In the genomic region with DNA sequence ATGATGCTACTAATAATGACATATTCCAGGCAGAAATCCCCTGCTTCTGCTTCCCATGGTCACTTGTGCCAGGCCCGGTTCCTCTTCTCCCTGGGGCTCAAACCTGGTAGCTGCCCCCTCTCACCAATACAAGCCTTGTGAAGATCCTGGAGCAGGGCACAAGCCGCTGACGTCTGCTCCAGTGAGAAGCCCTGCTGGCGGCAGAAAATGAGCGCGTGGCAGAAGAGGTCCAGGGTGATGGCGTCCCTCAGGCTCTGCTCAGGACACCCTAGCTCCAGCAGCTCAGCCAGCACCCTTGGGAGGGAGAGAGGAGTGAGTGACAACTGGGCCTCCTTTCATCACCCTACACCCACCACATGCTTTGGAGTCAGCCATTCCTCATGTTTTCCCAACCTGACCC, we compare ENCODE assay signal across 11 cellular contexts. TPM values are rescaled to one million over a fixed set of nuclear protein-coding genes. Genes with fewer than 3 reads are reported as not detected.
DNase-seq lines count a peak whose midpoint lies in the region; ATAC-seq and TF ChIP-seq lines count a peak whose summit lies in the region.
"Had no signal": no experiment of that assay in that cellular context is flagged by ENCODE, and none has a peak within 500 bp of the region (broad histone marks: within the 10 kb centered on the region; RNA-seq: fewer than 3 reads in every experiment).

No MANE protein-coding gene starts in this region.

- peak overlapping the region in 5 of 8 donors; percentile 12 to 95 (median 20) for H3K4me3 Mint-ChIP-seq in CD4-positive, alpha-beta memory T cell
- H3K4me3 Mint-ChIP-seq in activated naive CD8-positive, alpha-beta T cell treated with anti-CD3 and anti-CD28 coated beads, Interleukin-2, amount 50 U/mL, for 24 hours = peak overlapping the region; percentile 91
- H3K4me3 Mint-ChIP-seq in neural crest cell = peak overlapping the region; percentile 97

- TF ChIP-seq CTCF in HFF-Myc (IDR thresholded peaks at IDR 0.05; ENCODE audit: low read depth, low read length, missing control alignments) = no peak
- TF ChIP-seq CTCF in neural crest cell (conservative IDR thresholded peaks at IDR 0.05) = no peak

- H3K27me3 ChIP-seq in CD4-positive, alpha-beta memory T cell (ENCODE audit: insufficient read depth, low read length) = no peaks in the 10 kb centered on the region

- no peak overlapping the region for H3K27ac ChIP-seq in CD4-positive, alpha-beta memory T cell (ENCODE audit: low read depth, low read length)
- H3K27ac ChIP-seq: KMS-11 had no signal

- H3K27ac Mint-ChIP-seq in CD4-positive, alpha-beta memory T cell = peak overlapping the region in 1 of 7 donors; percentile 42
- H3K27ac Mint-ChIP-seq in activated naive CD8-positive, alpha-beta T cell treated with anti-CD3 and anti-CD28 coated beads, Interleukin-2, amount 50 U/mL, for 24 hours = no peak overlapping the region
- H3K27ac Mint-ChIP-seq in neural crest cell (ENCODE audit: unreplicated experiment) = no peak overlapping the region

- H3K4me3 ChIP-seq in CD4-positive, alpha-beta memory T cell (ENCODE audit: low read length in 2 of 2) = no peak overlapping the region
- peak overlapping the region; percentile 94; the same call in 1 of the 2 replicates for H3K4me3 ChIP-seq in HFF-Myc (replicated peaks; ENCODE audit: low read depth, low read length)

- H3K4me1 Mint-ChIP-seq in CD4-positive, alpha-beta memory T cell = peaks cover 9 to 38% (median 26%) of the 10 kb centered on the region in 4 donors
- H3K4me1 Mint-ChIP-seq in activated naive CD8-positive, alpha-beta T cell treated with anti-CD3 and anti-CD28 coated beads, Interleukin-2, amount 50 U/mL, for 24 hours = peaks cover 31% of the 10 kb centered on the region
- H3K4me1 Mint-ChIP-seq in neural crest cell = peaks cover 28% of the 10 kb centered on the region

- CTCF ChIA-PET in CD4-positive, alpha-beta memory T cell (lab: Charles Lee; ENCODE audit: partially characterized antibody) = interaction anchor here (1.8 kb wide), 1 partner anchor 55 kb away, joined by 4 read pairs; no protein-coding TSS in a partner anchor

- peaks cover 30% of the 10 kb centered on the region for H3K4me1 ChIP-seq in CD4-positive, alpha-beta memory T cell (ENCODE audit: insufficient read depth, low read length)

- DNase-seq in CD4-positive, alpha-beta memory T cell = no peak
- DNase-seq in HFF-Myc (ENCODE audit: extremely low read depth, low read depth) (no peak), neural crest cell (ENCODE audit: low read depth, low spot score) (no peak), NCI-H2081 treated with DMSO at 0.1 percent for 48 hours (lab: John Stamatoyannopoulos, UW) (no peak), HK-2 (ENCODE audit: unreplicated experiment) (no peak)
- no peak for DNase-seq in activated naive CD8-positive, alpha-beta T cell treated with anti-CD3 and anti-CD28 coated beads, Interleukin-2, amount 50 U/mL, for 24 hours
- DNase-seq in activated CD4-positive, CD25-positive, alpha-beta regulatory T cell treated with anti-CD3 and anti-CD28 coated beads, Interleukin-2, amount 50 U/mL, for 72 hours = no peak
- DNase-seq: activated B cell treated with CpG ODN at 0.5 μM for 24 hours, kidney glomerular epithelial cell, NCI-H2029 treated with DMSO at 0.1 percent for 48 hours had no signal

- H3K36me3 ChIP-seq in CD4-positive, alpha-beta memory T cell (ENCODE audit: insufficient read depth, low read length) = peaks cover 28% of the 10 kb centered on the region

- H3K9me3 ChIP-seq in CD4-positive, alpha-beta memory T cell (ENCODE audit: control insufficient read depth in 1 of 2, low read length in 2 of 2) = no peaks in the 10 kb centered on the region

- intact Hi-C loops in CD4-positive, alpha-beta memory T cell (cut with micrococcal nuclease) = no loop called here

- H3K36me3 Mint-ChIP-seq in CD4-positive, alpha-beta memory T cell = peaks cover 15 to 51% of the 10 kb centered on the region in 2 donors
- peaks cover 13% of the 10 kb centered on the region for H3K36me3 Mint-ChIP-seq in activated naive CD8-positive, alpha-beta T cell treated with anti-CD3 and anti-CD28 coated beads, Interleukin-2, amount 50 U/mL, for 24 hours (ENCODE audit: low read depth)
- H3K36me3 Mint-ChIP-seq in neural crest cell (ENCODE audit: low read depth) = no peaks in the 10 kb centered on the region

- no peak for ATAC-seq in activated naive CD8-positive, alpha-beta T cell treated with anti-CD3 and anti-CD28 coated beads, Interleukin-2, amount 50 U/mL, for 24 hours

- POLR2A ChIA-PET in CD4-positive, alpha-beta memory T cell (lab: Charles Lee; ENCODE audit: partially characterized antibody) = interaction anchor here (0.7 to 3.0 kb wide), 4 partner anchors 12 to 62 kb away, joined by 3 to 13 read pairs (median 3); a partner anchor contains a TSS

- H3K27me3 Mint-ChIP-seq in CD4-positive, alpha-beta memory T cell = no peaks in the 10 kb centered on the region
- H3K27me3 Mint-ChIP-seq in activated naive CD8-positive, alpha-beta T cell treated with anti-CD3 and anti-CD28 coated beads, Interleukin-2, amount 50 U/mL, for 24 hours = no peaks in the 10 kb centered on the region
- H3K27me3 Mint-ChIP-seq in neural crest cell (ENCODE audit: low read depth) = no peaks in the 10 kb centered on the region
- H3K27me3 Mint-ChIP-seq: activated B cell treated with CpG ODN at 0.5 μM for 24 hours had no signal

- peaks cover 0 to 2% (median 0%) of the 10 kb centered on the region in 8 donors for H3K9me3 Mint-ChIP-seq in CD4-positive, alpha-beta memory T cell
- no peaks in the 10 kb centered on the region for H3K9me3 Mint-ChIP-seq in activated naive CD8-positive, alpha-beta T cell treated with anti-CD3 and anti-CD28 coated beads, Interleukin-2, amount 50 U/mL, for 24 hours
- no peaks in the 10 kb centered on the region for H3K9me3 Mint-ChIP-seq in neural crest cell
- H3K9me3 Mint-ChIP-seq: activated B cell treated with CpG ODN at 0.5 μM for 24 hours had no signal

RNA-seq across cellular contexts. Expression of a gene that starts 1.7 kb away (rescaled TPM):
- 1 to 10 TPM; 2.6 to 3.4 TPM for total RNA-seq in CD4-positive, alpha-beta memory T cell
- under 1 TPM; 0.22 to 0.42 TPM for polyA plus RNA-seq in CD4-positive, alpha-beta memory T cell
- 14.4 and 18.5 TPM in 2 replicates for total RNA-seq in neural crest cell

RNA-seq across cellular contexts. Expression of a gene that starts 2.0 kb away (rescaled TPM):
- total RNA-seq in CD4-positive, alpha-beta memory T cell = 100 to 1,000 TPM; 101 to 109 TPM
- polyA plus RNA-seq in CD4-positive, alpha-beta memory T cell = 10 to 100 TPM; 16.6 to 52.4 TPM
- total RNA-seq in neural crest cell = 154 and 157 TPM in 2 replicates

RNA-seq across cellular contexts. Expression of a gene that starts 11.9 kb away (rescaled TPM):
- 10 to 100 TPM; 54.1 to 54.9 TPM for total RNA-seq in CD4-positive, alpha-beta memory T cell
- polyA plus RNA-seq in CD4-positive, alpha-beta memory T cell = 10 to 100 TPM; 42.0 to 63.5 TPM
- total RNA-seq in neural crest cell = 39.2 and 40.8 TPM in 2 replicates

RNA-seq across cellular contexts. Expression of a gene that starts 26.8 kb away (rescaled TPM):
- 1 to 10 TPM; 4.7 to 5.4 TPM for total RNA-seq in CD4-positive, alpha-beta memory T cell
- under 1 TPM; 0.07 to 0.94 TPM for polyA plus RNA-seq in CD4-positive, alpha-beta memory T cell
- 41.0 and 41.4 TPM in 2 replicates for total RNA-seq in neural crest cell

Comparison
In these comparisons a context has a peak if more than half of its experiments do, and no peak if none do; other contexts are left out.
1. H3K4me3 Mint-ChIP-seq: peak in every context shown above with its lines; median percentile 97 in neural crest cell; 91 in activated naive CD8-positive, alpha-beta T cell treated with anti-CD3 and anti-CD28 coated beads, Interleukin-2, amount 50 U/mL, for 24 hours; 20 in CD4-positive, alpha-beta memory T cell.